ENCODE assay signal across 19 cellular contexts in the genomic region with DNA sequence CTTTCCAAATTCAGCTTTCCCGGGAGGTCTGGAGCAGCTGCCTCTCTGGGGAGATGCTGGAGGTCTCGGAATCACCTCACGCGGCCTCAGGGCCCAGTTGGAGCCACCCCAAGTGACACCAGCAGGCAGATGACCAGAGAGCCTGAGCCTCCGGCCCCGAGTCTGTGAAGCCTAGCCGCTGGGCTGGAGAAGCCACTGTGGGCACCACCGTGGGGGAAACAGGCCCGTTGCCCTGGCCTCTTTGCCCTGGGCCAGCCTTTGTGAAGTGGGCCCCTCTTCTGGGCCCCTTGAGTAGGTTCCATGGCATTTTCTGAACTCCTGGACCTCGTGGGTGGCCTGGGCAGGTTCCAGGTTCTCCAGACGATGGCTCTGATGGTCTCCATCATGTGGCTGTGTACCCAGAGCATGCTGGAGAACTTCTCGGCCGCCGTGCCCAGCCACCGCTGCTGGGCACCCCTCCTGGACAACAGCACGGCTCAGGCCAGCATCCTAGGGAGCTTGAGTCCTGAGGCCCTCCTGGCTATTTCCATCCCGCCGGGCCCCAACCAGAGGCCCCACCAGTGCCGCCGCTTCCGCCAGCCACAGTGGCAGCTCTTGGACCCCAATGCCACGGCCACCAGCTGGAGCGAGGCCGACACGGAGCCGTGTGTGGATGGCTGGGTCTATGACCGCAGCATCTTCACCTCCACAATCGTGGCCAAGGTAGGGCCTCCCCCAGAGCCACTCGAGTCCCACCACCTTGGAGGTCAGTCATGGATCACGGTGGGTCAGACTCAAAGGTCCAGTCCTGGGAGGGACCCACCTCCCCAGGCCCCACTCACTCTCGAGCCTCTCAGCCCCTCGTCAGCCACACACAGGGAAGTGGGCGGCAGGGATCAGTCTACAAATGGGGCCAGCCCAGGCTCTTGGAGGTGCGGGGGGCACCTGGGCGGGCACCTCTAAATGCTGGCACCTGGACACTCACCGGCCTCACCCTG. TPM values are rescaled to one million over a fixed set of nuclear protein-coding genes. Genes with fewer than 3 reads are reported as not detected.
DNase-seq lines count a peak whose midpoint lies in the region; ATAC-seq, FAIRE-seq and TF ChIP-seq lines count a peak whose summit lies in the region.
"Had no signal": no experiment of that assay in that cellular context is flagged by ENCODE, and none has a peak within 500 bp of the region (broad histone marks: within the 10 kb centered on the region; RNA-seq: fewer than 3 reads in every experiment).

No MANE protein-coding gene starts in this region.

- TF ChIP-seq EP300 in HepG2 (IDR thresholded peaks at IDR 0.05; ENCODE audit: low read depth in 2 of 2, low read length in 2 of 2): no peak
- TF ChIP-seq EP300 in HepG2 (CRISPR knock-in tag; IDR thresholded peaks at IDR 0.05; ENCODE audit: borderline replicate concordance): no peak
- no peak for TF ChIP-seq EP300 in sigmoid colon (IDR thresholded peaks at IDR 0.05)

- POLR2A ChIA-PET in HepG2 (lab: Yijun Ruan, JAX): no interaction called here

- H3K4me2 ChIP-seq in HepG2 (ENCODE audit: low read depth, low read length): peak overlapping the region; percentile 35
- H3K4me2 ChIP-seq: BLaER1 treated with 17β-estradiol and CSF1 and Interleukin-3, amounts not matched to agents 10 nM and 100 nM had no signal

- H3K27me3 ChIP-seq in RWPE2 (ENCODE audit: insufficient read depth, poor library complexity, severe bottlenecking) (no peaks in the 10 kb centered on the region), HepG2 (ENCODE audit: control insufficient read depth in 1 of 2, insufficient read depth in 2 of 2, low read length in 2 of 2) (peaks cover 0 to 7% of the 10 kb centered on the region in 2 experiments; a peak in 2 of 5 replicates), sigmoid colon (no peaks in the 10 kb centered on the region)
- H3K27me3 ChIP-seq: BLaER1 treated with 17β-estradiol and CSF1 and Interleukin-3, amounts not matched to agents 10 nM and 100 nM had no signal

- H3K4me3 ChIP-seq in RWPE2 (ENCODE audit: severe bottlenecking): no peak overlapping the region
- H3K4me3 ChIP-seq in HepG2 (replicated peaks in 1 of 3; ENCODE audit: insufficient read depth in 1 of 3, low read depth in 2 of 3, low read length in 3 of 3): no peak overlapping the region; a peak in 1 of 6 replicates
- no peak overlapping the region for H3K4me3 ChIP-seq in sigmoid colon
- H3K4me3 ChIP-seq: BLaER1 treated with 17β-estradiol and CSF1 and Interleukin-3, amounts not matched to agents 10 nM and 100 nM had no signal

- TF ChIP-seq POLR2A in HepG2 (IDR thresholded peaks at IDR 0.05; ENCODE audit: insufficient read depth in 1 of 2, low read depth in 2 of 2, low read length in 2 of 2): no peak
- TF ChIP-seq POLR2A in sigmoid colon (IDR thresholded peaks at IDR 0.05): no peak
- no peak for TF ChIP-seq POLR2A in GM18505 (IDR thresholded peaks at IDR 0.05; ENCODE audit: borderline replicate concordance, extremely low read depth, insufficient read depth, insufficient read length)

- peaks cover 4% of the 10 kb centered on the region for H3K9me3 ChIP-seq in RWPE2 (ENCODE audit: severe bottlenecking)
- H3K9me3 ChIP-seq in HepG2 (ENCODE audit: low read length): peaks cover 20% of the 10 kb centered on the region
- H3K9me3 ChIP-seq in sigmoid colon: peaks cover 0 to 10% (median 0%) of the 10 kb centered on the region in 4 donors
- H3K9me3 ChIP-seq in T-helper 17 cell (ENCODE audit: control insufficient read depth, low read length, poor library complexity, severe bottlenecking): no peaks in the 10 kb centered on the region

- ATAC-seq in RWPE2 (ENCODE audit: low read depth) (no peak), HepG2 (peak; percentile 72), GM18505 (IDR thresholded peaks at IDR 0.05; ENCODE audit: unreplicated experiment) (no peak), T-helper 17 cell (no peak)

- H3K36me3 Mint-ChIP-seq in CD14-positive monocyte (no peaks in the 10 kb centered on the region), T-helper 17 cell (ENCODE audit: low read depth) (peaks cover 2% of the 10 kb centered on the region)

- H2AFZ ChIP-seq in HepG2 (ENCODE audit: low read length): no peak overlapping the region

- DNase-seq in CD14-positive monocyte (ENCODE audit: low spot score) (peak; percentile 33), RWPE2 (ENCODE audit: low spot score) (peak; percentile 54), HepG2 (ENCODE audit: low spot score) (no peak), sigmoid colon (peak; percentile 49), NCI-H187 (lab: John Stamatoyannopoulos, UW) (no peak), T-helper 17 cell (no peak)
- DNase-seq in stimulated activated naive CD4-positive, alpha-beta T cell treated with Interleukin-2 at 50 U/mL for 16 hours (lab: John Stamatoyannopoulos, UW): no peak
- DNase-seq: KG1, NCI-H1105 treated with DMSO at 0.1 percent for 48 hours, NCI-H1694 treated with DMSO at 0.1 percent for 48 hours, NCI-H2107, NCI-H510A, NCI-H774, OCI-M1 had no signal

- in situ Hi-C loops in HepG2 (cut with HindIII; ENCODE audit: extremely low pct_ligation_motif_present, low pct_unique_long_range_greater_than_20kb): no loop called here

- H3K4me3 Mint-ChIP-seq in CD14-positive monocyte (no peak overlapping the region), T-helper 17 cell (no peak overlapping the region)
- H3K4me3 Mint-ChIP-seq: CD8-positive, alpha-beta memory T cell had no signal

- 49% methylated on average over 20 of the region's 36 CpGs for WGBS in HepG2 (ENCODE audit: low lambda C conversion rate)
- 89% methylated on average over 36 of the region's 36 CpGs for WGBS in sigmoid colon, 2 donors

- CTCF ChIA-PET in HepG2 (lab: Yijun Ruan, JAX; ENCODE audit: low intra/inter-chr PET ratio, low total read pairs): no interaction called here

- H4K20me1 ChIP-seq in HepG2 (ENCODE audit: insufficient read depth, low read length): no peaks in the 10 kb centered on the region
- H4K20me1 ChIP-seq: BLaER1 treated with 17β-estradiol and CSF1 and Interleukin-3, amounts not matched to agents 10 nM and 100 nM had no signal

- H3K27ac Mint-ChIP-seq in CD14-positive monocyte (no peak overlapping the region), T-helper 17 cell (no peak overlapping the region)
- H3K27ac Mint-ChIP-seq: CD8-positive, alpha-beta memory T cell had no signal

- intact Hi-C loops in CD14-positive monocyte (cut with micrococcal nuclease): no loop called here
- intact Hi-C loops in HepG2 (cut with micrococcal nuclease; ENCODE audit: unreplicated experiment): no loop called here
- intact Hi-C loops in sigmoid colon (cut with DNase I): no loop called here

- FAIRE-seq in HepG2 (lab: Jason Lieb, UNC): no peak
- FAIRE-seq: H54 had no signal

- no peak overlapping the region for H3K9ac ChIP-seq in HepG2 (ENCODE audit: insufficient read depth, low read depth, low read length)
- H3K9ac ChIP-seq: BLaER1 treated with 17β-estradiol and CSF1 and Interleukin-3, amounts not matched to agents 10 nM and 100 nM had no signal

- H3K4me1 ChIP-seq in RWPE2 (ENCODE audit: insufficient read depth, poor library complexity, severe bottlenecking): no peaks in the 10 kb centered on the region
- peaks cover 18% of the 10 kb centered on the region for H3K4me1 ChIP-seq in HepG2 (ENCODE audit: insufficient read depth, low read length)
- no peaks in the 10 kb centered on the region for H3K4me1 ChIP-seq in sigmoid colon

- H3K27ac ChIP-seq in RWPE2 (ENCODE audit: poor library complexity, severe bottlenecking): no peak overlapping the region
- H3K27ac ChIP-seq in HepG2 (ENCODE audit: extremely low read length, insufficient read depth, low read length): no peak overlapping the region
- no peak overlapping the region for H3K27ac ChIP-seq in sigmoid colon
- H3K27ac ChIP-seq: BLaER1 treated with 17β-estradiol and CSF1 and Interleukin-3, amounts not matched to agents 10 nM and 100 nM had no signal

- peaks cover 8 to 22% (median 14%) of the 10 kb centered on the region in 7 donors for H3K9me3 Mint-ChIP-seq in CD14-positive monocyte

- no peak for TF ChIP-seq RAD21 in HepG2 (CRISPR knock-in tag; IDR thresholded peaks at IDR 0.05)

- H3K4me1 Mint-ChIP-seq in CD14-positive monocyte (no peaks in the 10 kb centered on the region), T-helper 17 cell (no peaks in the 10 kb centered on the region)
- H3K4me1 Mint-ChIP-seq: CD8-positive, alpha-beta memory T cell had no signal

- no peaks in the 10 kb centered on the region for H3K36me3 ChIP-seq in RWPE2 (ENCODE audit: low read depth)
- H3K36me3 ChIP-seq in HepG2 (replicated peaks in 1 of 2; ENCODE audit: control insufficient read depth in 1 of 2, insufficient read depth in 2 of 2, low read length in 2 of 2): no peaks in the 10 kb centered on the region
- no peaks in the 10 kb centered on the region for H3K36me3 ChIP-seq in sigmoid colon
- H3K36me3 ChIP-seq: BLaER1 treated with 17β-estradiol and CSF1 and Interleukin-3, amounts not matched to agents 10 nM and 100 nM had no signal

- H3K27me3 Mint-ChIP-seq in CD14-positive monocyte (ENCODE audit: low read depth in 3 of 3) (peaks cover 0 to 3% (median 3%) of the 10 kb centered on the region in 3 donors), T-helper 17 cell (no peaks in the 10 kb centered on the region)

- H3K79me2 ChIP-seq in HepG2 (ENCODE audit: insufficient read depth, low read length): no peaks in the 10 kb centered on the region

- TF ChIP-seq CTCF in CD14-positive monocyte (IDR thresholded peaks at IDR 0.05) (no peak), RWPE2 (IDR thresholded peaks at IDR 0.05; ENCODE audit: poor library complexity, severe bottlenecking) (no peak), HepG2 (CRISPR knock-in tag; IDR thresholded peaks at IDR 0.05) (no peak), sigmoid colon (IDR thresholded peaks at IDR 0.05) (no peak)

- no TSS peak for BruUV-seq in HepG2 (replicated peaks; lab: Mats Ljungman, UMichigan)

RNA-seq across cellular contexts. Expression of a gene that starts 0.5 kb away (rescaled TPM):
- not detected for polyA plus RNA-seq in CD14-positive monocyte
- not detected in 2 replicates for total RNA-seq in HepG2 (2016; rRNA removed; fragmentation: Illumina TruSeq; extraction: Trizol)
- not detected in 2 replicates for total RNA-seq in HepG2 (2016; cell fraction: cytosol; rRNA removed; fragmentation: Illumina TruSeq; extraction: Trizol; ENCODE audit: low read depth)
- total RNA-seq in HepG2 (2016; cell fraction: insoluble cytoplasmic fraction; rRNA removed; fragmentation: Illumina TruSeq; extraction: Trizol): not detected in 2 replicates
- total RNA-seq in HepG2 (2016; cell fraction: membrane; rRNA removed; fragmentation: Illumina TruSeq; extraction: Trizol): not detected in 2 replicates
- total RNA-seq in HepG2 (2016; cell fraction: nucleus; rRNA removed; fragmentation: Illumina TruSeq; extraction: Trizol): not detected in 2 replicates
- polyA plus RNA-seq in HepG2 (2011; rRNA removed): not detected in 2 replicates
- polyA plus RNA-seq in HepG2 (2011; cell fraction: cytosol; rRNA removed): not detected in 2 replicates
- polyA plus RNA-seq in HepG2 (2011; cell fraction: nucleus; rRNA removed): not detected in 2 replicates
- not detected in 2 replicates for polyA plus RNA-seq in HepG2 (2012)
- polyA plus RNA-seq in HepG2 (2016; cell fraction: cytosol; fragmentation: Illumina TruSeq; extraction: Trizol; ENCODE audit: low read depth): not detected in 2 replicates
- not detected in 2 replicates for polyA plus RNA-seq in HepG2 (2016; cell fraction: insoluble cytoplasmic fraction; fragmentation: Illumina TruSeq; extraction: Trizol; ENCODE audit: low read depth)
- polyA plus RNA-seq in HepG2 (2016; cell fraction: membrane; fragmentation: Illumina TruSeq; extraction: Trizol; ENCODE audit: low read depth): not detected in 2 replicates
- not detected in 2 replicates for polyA plus RNA-seq in HepG2 (2016; cell fraction: nucleus; fragmentation: Illumina TruSeq; extraction: Trizol; ENCODE audit: insufficient read depth, low read depth)
- not detected in 2 replicates for polyA minus RNA-seq in HepG2 (2011; rRNA and poly(A)+ RNA removed; ENCODE audit: low replicate concordance)
- polyA minus RNA-seq in HepG2 (2011; cell fraction: cytosol; rRNA and poly(A)+ RNA removed): not detected in 2 replicates
- not detected in 2 replicates for polyA minus RNA-seq in HepG2 (2011; cell fraction: nucleus; rRNA and poly(A)+ RNA removed)
- total RNA-seq in sigmoid colon: not detected
- not detected for polyA plus RNA-seq in sigmoid colon
- total RNA-seq in T-helper 17 cell: not detected
- total RNA-seq: CD8-positive, alpha-beta memory T cell; RPMI7951 had no signal
- polyA plus RNA-seq: CD8-positive, alpha-beta memory T cell had no signal

RNA-seq across cellular contexts. Expression of a gene that starts 35.8 kb away (rescaled TPM):
- polyA plus RNA-seq in CD14-positive monocyte (not detected), HepG2 (2011; rRNA removed) (1.1 and 1.9 TPM in 2 replicates), sigmoid colon (under 1 TPM in 2 of 3 donors, not detected in 1; 0.04 to 0.46 TPM)
- total RNA-seq in HepG2 (2016; rRNA removed; fragmentation: Illumina TruSeq; extraction: Trizol) (0.10 and 0.51 TPM in 2 replicates), sigmoid colon (not detected), T-helper 17 cell (not detected)
- total RNA-seq in HepG2 (2016; cell fraction: cytosol; rRNA removed; fragmentation: Illumina TruSeq; extraction: Trizol; ENCODE audit: low read depth): 0.18 TPM in 1 of 2 replicates, not detected in the other
- total RNA-seq in HepG2 (2016; cell fraction: insoluble cytoplasmic fraction; rRNA removed; fragmentation: Illumina TruSeq; extraction: Trizol): 0.18 and 0.41 TPM in 2 replicates
- total RNA-seq in HepG2 (2016; cell fraction: membrane; rRNA removed; fragmentation: Illumina TruSeq; extraction: Trizol): 0.12 and 0.24 TPM in 2 replicates
- total RNA-seq in HepG2 (2016; cell fraction: nucleus; rRNA removed; fragmentation: Illumina TruSeq; extraction: Trizol): 0.75 and 0.91 TPM in 2 replicates
- 0.68 and 1.0 TPM in 2 replicates for polyA plus RNA-seq in HepG2 (2011; cell fraction: cytosol; rRNA removed)
- 5.3 and 5.4 TPM in 2 replicates for polyA plus RNA-seq in HepG2 (2011; cell fraction: nucleus; rRNA removed)
- 1.0 and 1.1 TPM in 2 replicates for polyA plus RNA-seq in HepG2 (2012)
- 0.09 and 0.10 TPM in 2 replicates for polyA plus RNA-seq in HepG2 (2016; cell fraction: cytosol; fragmentation: Illumina TruSeq; extraction: Trizol; ENCODE audit: low read depth)
- polyA plus RNA-seq in HepG2 (2016; cell fraction: insoluble cytoplasmic fraction; fragmentation: Illumina TruSeq; extraction: Trizol; ENCODE audit: low read depth): 0.23 and 0.35 TPM in 2 replicates
- 0.21 TPM in 1 of 2 replicates, not detected in the other for polyA plus RNA-seq in HepG2 (2016; cell fraction: membrane; fragmentation: Illumina TruSeq; extraction: Trizol; ENCODE audit: low read depth)
- polyA plus RNA-seq in HepG2 (2016; cell fraction: nucleus; fragmentation: Illumina TruSeq; extraction: Trizol; ENCODE audit: insufficient read depth, low read depth): 1.9 TPM in 2 replicates
- 1.6 TPM in 1 of 2 replicates, not detected in the other for polyA minus RNA-seq in HepG2 (2011; rRNA and poly(A)+ RNA removed; ENCODE audit: low replicate concordance)
- 0.40 and 0.44 TPM in 2 replicates for polyA minus RNA-seq in HepG2 (2011; cell fraction: cytosol; rRNA and poly(A)+ RNA removed)
- 0.37 and 1.5 TPM in 2 replicates for polyA minus RNA-seq in HepG2 (2011; cell fraction: nucleus; rRNA and poly(A)+ RNA removed)
- total RNA-seq: CD8-positive, alpha-beta memory T cell; RPMI7951 had no signal
- polyA plus RNA-seq: CD8-positive, alpha-beta memory T cell had no signal

Comparison
In these comparisons a context has a peak if more than half of its experiments do, and no peak if none do; other contexts are left out.
1. DNase-seq: peak in CD14-positive monocyte (single experiment), RWPE2 (single experiment) and sigmoid colon (single experiment); none in HepG2 (single experiment), stimulated activated naive CD4-positive, alpha-beta T cell treated with Interleukin-2 at 50 U/mL for 16 hours (single experiment), NCI-H187 (0 of 2) and T-helper 17 cell (0 of 3).